ENCODE assay signal across 1 cellular context in the genomic region with DNA sequence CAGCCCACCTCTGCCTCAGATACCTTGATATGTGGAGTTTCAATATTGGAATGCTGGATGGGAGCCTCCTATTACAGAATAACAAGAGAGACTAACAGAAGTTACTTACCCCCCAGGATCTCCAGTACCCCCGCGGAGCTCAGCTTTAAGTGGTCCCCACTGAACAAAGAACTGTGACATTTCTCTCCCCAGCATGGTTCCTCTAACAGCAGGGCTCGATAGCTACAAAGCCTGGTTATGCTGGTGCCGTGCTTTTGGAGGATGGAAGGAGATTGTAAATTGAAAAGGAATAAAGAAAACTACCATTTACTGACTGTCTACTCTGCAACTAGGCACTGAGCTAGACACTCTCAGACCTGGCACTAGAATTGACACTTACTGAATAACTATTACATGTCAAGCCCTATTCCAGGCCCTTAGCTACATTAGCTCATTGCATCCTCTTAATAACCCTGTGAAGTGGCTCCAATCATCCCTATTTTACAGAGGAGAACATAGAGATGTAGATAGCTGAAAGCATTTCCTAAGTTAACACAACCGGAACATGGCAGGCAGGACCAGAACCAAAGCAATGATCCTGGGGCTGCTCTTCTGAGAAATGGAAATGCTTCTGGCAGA.
TF ChIP-seq lines count a peak whose summit lies in the region.

No MANE protein-coding gene starts in this region.

TF ChIP-seq in H1, 55 proteins besides CTCF, POLR2A, EP300 and RAD21 (continued from another document):
- TF ChIP-seq, protein P1, sequence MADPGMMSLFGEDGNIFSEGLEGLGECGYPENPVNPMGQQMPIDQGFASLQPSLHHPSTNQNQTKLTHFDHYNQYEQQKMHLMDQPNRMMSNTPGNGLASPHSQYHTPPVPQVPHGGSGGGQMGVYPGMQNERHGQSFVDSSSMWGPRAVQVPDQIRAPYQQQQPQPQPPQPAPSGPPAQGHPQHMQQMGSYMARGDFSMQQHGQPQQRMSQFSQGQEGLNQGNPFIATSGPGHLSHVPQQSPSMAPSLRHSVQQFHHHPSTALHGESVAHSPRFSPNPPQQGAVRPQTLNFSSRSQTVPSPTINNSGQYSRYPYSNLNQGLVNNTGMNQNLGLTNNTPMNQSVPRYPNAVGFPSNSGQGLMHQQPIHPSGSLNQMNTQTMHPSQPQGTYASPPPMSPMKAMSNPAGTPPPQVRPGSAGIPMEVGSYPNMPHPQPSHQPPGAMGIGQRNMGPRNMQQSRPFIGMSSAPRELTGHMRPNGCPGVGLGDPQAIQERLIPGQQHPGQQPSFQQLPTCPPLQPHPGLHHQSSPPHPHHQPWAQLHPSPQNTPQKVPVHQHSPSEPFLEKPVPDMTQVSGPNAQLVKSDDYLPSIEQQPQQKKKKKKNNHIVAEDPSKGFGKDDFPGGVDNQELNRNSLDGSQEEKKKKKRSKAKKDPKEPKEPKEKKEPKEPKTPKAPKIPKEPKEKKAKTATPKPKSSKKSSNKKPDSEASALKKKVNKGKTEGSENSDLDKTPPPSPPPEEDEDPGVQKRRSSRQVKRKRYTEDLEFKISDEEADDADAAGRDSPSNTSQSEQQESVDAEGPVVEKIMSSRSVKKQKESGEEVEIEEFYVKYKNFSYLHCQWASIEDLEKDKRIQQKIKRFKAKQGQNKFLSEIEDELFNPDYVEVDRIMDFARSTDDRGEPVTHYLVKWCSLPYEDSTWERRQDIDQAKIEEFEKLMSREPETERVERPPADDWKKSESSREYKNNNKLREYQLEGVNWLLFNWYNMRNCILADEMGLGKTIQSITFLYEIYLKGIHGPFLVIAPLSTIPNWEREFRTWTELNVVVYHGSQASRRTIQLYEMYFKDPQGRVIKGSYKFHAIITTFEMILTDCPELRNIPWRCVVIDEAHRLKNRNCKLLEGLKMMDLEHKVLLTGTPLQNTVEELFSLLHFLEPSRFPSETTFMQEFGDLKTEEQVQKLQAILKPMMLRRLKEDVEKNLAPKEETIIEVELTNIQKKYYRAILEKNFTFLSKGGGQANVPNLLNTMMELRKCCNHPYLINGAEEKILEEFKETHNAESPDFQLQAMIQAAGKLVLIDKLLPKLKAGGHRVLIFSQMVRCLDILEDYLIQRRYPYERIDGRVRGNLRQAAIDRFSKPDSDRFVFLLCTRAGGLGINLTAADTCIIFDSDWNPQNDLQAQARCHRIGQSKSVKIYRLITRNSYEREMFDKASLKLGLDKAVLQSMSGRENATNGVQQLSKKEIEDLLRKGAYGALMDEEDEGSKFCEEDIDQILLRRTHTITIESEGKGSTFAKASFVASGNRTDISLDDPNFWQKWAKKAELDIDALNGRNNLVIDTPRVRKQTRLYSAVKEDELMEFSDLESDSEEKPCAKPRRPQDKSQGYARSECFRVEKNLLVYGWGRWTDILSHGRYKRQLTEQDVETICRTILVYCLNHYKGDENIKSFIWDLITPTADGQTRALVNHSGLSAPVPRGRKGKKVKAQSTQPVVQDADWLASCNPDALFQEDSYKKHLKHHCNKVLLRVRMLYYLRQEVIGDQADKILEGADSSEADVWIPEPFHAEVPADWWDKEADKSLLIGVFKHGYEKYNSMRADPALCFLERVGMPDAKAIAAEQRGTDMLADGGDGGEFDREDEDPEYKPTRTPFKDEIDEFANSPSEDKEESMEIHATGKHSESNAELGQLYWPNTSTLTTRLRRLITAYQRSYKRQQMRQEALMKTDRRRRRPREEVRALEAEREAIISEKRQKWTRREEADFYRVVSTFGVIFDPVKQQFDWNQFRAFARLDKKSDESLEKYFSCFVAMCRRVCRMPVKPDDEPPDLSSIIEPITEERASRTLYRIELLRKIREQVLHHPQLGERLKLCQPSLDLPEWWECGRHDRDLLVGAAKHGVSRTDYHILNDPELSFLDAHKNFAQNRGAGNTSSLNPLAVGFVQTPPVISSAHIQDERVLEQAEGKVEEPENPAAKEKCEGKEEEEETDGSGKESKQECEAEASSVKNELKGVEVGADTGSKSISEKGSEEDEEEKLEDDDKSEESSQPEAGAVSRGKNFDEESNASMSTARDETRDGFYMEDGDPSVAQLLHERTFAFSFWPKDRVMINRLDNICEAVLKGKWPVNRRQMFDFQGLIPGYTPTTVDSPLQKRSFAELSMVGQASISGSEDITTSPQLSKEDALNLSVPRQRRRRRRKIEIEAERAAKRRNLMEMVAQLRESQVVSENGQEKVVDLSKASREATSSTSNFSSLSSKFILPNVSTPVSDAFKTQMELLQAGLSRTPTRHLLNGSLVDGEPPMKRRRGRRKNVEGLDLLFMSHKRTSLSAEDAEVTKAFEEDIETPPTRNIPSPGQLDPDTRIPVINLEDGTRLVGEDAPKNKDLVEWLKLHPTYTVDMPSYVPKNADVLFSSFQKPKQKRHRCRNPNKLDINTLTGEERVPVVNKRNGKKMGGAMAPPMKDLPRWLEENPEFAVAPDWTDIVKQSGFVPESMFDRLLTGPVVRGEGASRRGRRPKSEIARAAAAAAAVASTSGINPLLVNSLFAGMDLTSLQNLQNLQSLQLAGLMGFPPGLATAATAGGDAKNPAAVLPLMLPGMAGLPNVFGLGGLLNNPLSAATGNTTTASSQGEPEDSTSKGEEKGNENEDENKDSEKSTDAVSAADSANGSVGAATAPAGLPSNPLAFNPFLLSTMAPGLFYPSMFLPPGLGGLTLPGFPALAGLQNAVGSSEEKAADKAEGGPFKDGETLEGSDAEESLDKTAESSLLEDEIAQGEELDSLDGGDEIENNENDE (IDR thresholded peaks at IDR 0.05; ENCODE audit: insufficient replicate concordance, low read length) = no peak
TF ChIP-seq in H1: peak in this region for 0.
